ENCODE assay signal across 16 cellular contexts in the genomic region with DNA sequence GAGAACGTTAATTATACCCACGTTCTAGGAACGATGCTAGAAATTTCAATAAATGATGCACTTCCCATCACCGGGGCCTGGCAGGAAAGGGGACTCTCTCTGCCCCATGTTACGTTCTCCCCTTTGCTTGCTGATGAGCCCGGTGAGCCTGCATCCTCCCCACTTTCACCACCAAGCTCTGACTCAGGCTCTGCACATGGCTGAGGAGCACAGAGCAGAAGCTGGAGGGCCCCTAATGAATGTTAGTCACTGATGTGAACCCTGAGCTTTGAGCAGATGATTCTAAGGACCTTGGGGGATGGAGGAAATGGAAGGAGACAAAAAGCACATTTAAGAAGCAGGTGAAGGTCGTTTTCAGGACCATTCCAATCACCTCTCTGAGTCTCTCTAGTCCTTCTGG.
"Had no signal": no experiment of that assay in that cellular context is flagged by ENCODE, and none has a peak within 500 bp of the region (broad histone marks: within the 10 kb centered on the region; RNA-seq: fewer than 3 reads in every experiment).

No MANE protein-coding gene starts in this region.

- H3K4me1 Mint-ChIP-seq: nephron progenitor cell had no signal

- H3K36me3 Mint-ChIP-seq: naive thymus-derived CD4-positive, alpha-beta T cell had no signal

- H3K27ac Mint-ChIP-seq: dendritic cell treated with granulocyte-macrophage colony-stimulating factor and Interleukin-4, amounts not matched to agents 40 ng/mL and 50 ng/mL, for 4 days; effector memory CD8-positive, alpha-beta T cell; nephron progenitor cell had no signal

- H3K4me3 Mint-ChIP-seq: dendritic cell treated with granulocyte-macrophage colony-stimulating factor and Interleukin-4, amounts not matched to agents 40 ng/mL and 50 ng/mL, for 4 days; effector memory CD8-positive, alpha-beta T cell; naive thymus-derived CD4-positive, alpha-beta T cell; nephron progenitor cell had no signal

- ATAC-seq: effector memory CD8-positive, alpha-beta T cell; gastrocnemius medialis; left lobe of liver; naive thymus-derived CD4-positive, alpha-beta T cell; psoas muscle; right lobe of liver had no signal

- DNase-seq: effector memory CD8-positive, alpha-beta T cell; gastrocnemius medialis; islet precursor cell; mammary epithelial cell; naive thymus-derived CD4-positive, alpha-beta T cell; nephron progenitor cell; psoas muscle; retina; right lobe of liver; stimulated activated CD4-positive, alpha-beta T cell treated with anti-CD3 and anti-CD28 coated beads, Interleukin-4, amount 100 ng/mL, for 4 hours; stimulated activated naive CD4-positive, alpha-beta T cell treated with Interleukin-2 at 50 U/mL for 16 hours; tibial artery; upper lobe of left lung; uterus had no signal

- H3K27me3 Mint-ChIP-seq: dendritic cell treated with granulocyte-macrophage colony-stimulating factor and Interleukin-4, amounts not matched to agents 40 ng/mL and 50 ng/mL, for 4 days; effector memory CD8-positive, alpha-beta T cell; naive thymus-derived CD4-positive, alpha-beta T cell had no signal

- H3K9me3 Mint-ChIP-seq: nephron progenitor cell had no signal
